ENCODE assay signal across 8 cellular contexts in the genomic region with DNA sequence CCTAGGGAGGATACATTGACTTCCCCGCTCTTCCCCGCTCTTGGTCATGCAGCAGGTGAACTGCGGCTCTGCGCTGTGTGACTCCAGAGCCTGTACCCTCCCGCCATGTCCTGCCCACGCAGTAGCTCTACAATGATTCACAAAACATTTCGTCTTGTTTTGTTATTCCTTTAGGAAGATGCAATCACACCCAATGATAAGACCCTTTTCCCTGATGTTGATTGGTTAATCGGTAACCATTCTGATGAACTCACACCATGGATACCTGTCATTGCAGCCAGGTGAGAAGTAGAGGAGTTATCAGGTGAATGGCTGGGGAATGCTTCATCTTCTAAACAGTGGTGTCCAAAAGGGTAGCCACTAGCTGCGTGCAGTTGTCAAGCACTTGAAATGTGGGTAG.
"Had no signal": no experiment of that assay in that cellular context is flagged by ENCODE, and none has a peak within 500 bp of the region (broad histone marks: within the 10 kb centered on the region; RNA-seq: fewer than 3 reads in every experiment).

No MANE protein-coding gene starts in this region.

- H3K9me3 Mint-ChIP-seq: GM23338, H9 had no signal

- DNase-seq: H9, HCEC 1CT, IMR-90 had no signal

- H3K4me3 ChIP-seq: GM23338, K562 had no signal

- ATAC-seq: K562 had no signal

- H3K27ac ChIP-seq: HL-60 had no signal

- H3K27ac Mint-ChIP-seq: GM23338 had no signal

- H3K4me3 Mint-ChIP-seq: GM23338, H9 had no signal

- FAIRE-seq: H1, H54, K562 had no signal
